Comparison of ENCODE assay signal across 1 cellular context in genomic region chr4:2072971-2073807, GRCh38.
TF ChIP-seq lines count a peak whose summit lies in the region.

No MANE protein-coding gene starts in this region.

TF ChIP-seq in HEK293, 187 proteins besides CTCF, POLR2A, EP300 and RAD21:
- 0 out of 2 replicates have a peak, but pooled peaks have one; percentile 31 for TF ChIP-seq ZNF692 (tag by site-specific recombination; IDR thresholded peaks at IDR 0.05)
- peak; percentile 40; the same call in 1 of the 2 replicates for TF ChIP-seq ZFP69B (tag by site-specific recombination; IDR thresholded peaks at IDR 0.05)
- TF ChIP-seq SP2 (tag by site-specific recombination; IDR thresholded peaks at IDR 0.05): no peak
